In the genomic region with DNA sequence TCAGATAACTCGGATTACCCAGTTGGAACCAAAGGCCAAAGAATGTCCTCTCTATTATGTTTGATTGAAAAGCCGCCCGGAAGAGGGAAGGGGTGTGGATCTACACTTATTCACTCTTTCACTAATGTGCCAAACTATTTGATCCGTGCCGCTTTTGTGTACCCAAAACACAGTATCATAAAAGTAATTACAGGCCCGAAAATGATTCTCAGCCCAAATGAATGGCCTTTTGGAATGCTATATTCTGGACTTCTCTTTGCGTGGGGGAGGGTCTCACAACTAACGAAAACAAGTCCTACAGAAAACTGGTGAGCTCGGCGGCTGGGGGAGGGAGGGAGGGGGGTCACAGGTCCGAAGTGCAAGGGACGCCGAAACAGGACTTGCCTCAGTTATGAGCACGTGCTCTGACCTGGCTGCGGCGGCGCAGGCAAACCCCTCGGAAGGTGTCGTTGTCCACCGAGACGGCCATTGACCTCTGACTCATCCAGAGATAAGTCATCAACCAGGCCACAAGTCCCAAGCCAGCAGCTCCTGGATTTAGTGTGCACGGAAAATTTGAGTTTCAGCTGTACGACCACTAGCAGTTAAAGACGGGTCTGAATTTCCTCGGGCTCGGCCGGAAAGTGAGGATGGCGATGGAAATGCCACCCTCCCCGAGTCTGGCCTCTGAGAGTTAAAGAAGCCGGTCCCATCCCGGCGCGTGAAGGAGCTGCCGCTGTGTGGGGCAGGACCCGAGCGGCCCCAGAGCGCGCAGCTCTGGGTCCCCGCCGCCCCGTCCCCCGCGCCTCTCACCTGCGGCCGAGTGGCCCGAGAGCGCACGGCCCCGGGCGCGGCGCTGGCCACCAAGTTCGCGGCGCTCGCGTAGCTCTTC, we compare ENCODE assay signal across 1 cellular context.
A peak's percentile ranks its signal among the peaks of the same experiment; 100 is the strongest.
TF ChIP-seq lines count a peak whose summit lies in the region.

No MANE protein-coding gene starts in this region.

TF ChIP-seq in HepG2, 621 proteins besides CTCF, POLR2A, EP300 and RAD21 (continued from another document and continues in another):
- TF ChIP-seq REXO4 (CRISPR knock-in tag; IDR thresholded peaks at IDR 0.05; ENCODE audit: borderline replicate concordance) (peak; percentile 73; the same call in 1 of the 2 replicates), FOXC1 (CRISPR knock-in tag; IDR thresholded peaks at IDR 0.05; ENCODE audit: borderline replicate concordance) (0 out of 2 replicates have a peak, but pooled peaks have one; percentile 49), FOXA3 (CRISPR knock-in tag; IDR thresholded peaks at IDR 0.05) (peak; percentile 73), CREB1 (IDR thresholded peaks at IDR 0.05) (peak; percentile 45), CREB1 (CRISPR knock-in tag; IDR thresholded peaks at IDR 0.05) (peak; percentile 12; the same call in 1 of the 2 replicates), THRA (CRISPR knock-in tag; IDR thresholded peaks at IDR 0.05; ENCODE audit: borderline replicate concordance) (peak; percentile 74; the same call in 1 of the 2 replicates), SYNCRIP (IDR thresholded peaks at IDR 0.05; ENCODE audit: insufficient read depth, low read depth, low read length) (no peak), SMAD9 (CRISPR knock-in tag; IDR thresholded peaks at IDR 0.05) (no peak), ZNF124 (CRISPR knock-in tag; IDR thresholded peaks at IDR 0.05) (peak; percentile 28; the same call in 1 of the 2 replicates), ZIK1 (CRISPR knock-in tag; IDR thresholded peaks at IDR 0.05; ENCODE audit: borderline replicate concordance, low read depth) (peak; percentile 59; the same call in 1 of the 2 replicates), PHF21A (CRISPR knock-in tag; IDR thresholded peaks at IDR 0.05) (peak; percentile 68; the same call in 1 of the 2 replicates), WIZ (CRISPR knock-in tag; IDR thresholded peaks at IDR 0.05) (no peak), MAZ (IDR thresholded peaks at IDR 0.05; ENCODE audit: borderline replicate concordance, low read depth, low read length) (peak; percentile 91), MAZ (CRISPR knock-in tag; IDR thresholded peaks at IDR 0.05; ENCODE audit: low read depth) (no peak; the same call in 1 of the 2 replicates), KDM4B (CRISPR knock-in tag; IDR thresholded peaks at IDR 0.05) (0 out of 2 replicates have a peak, but pooled peaks have one; percentile 54), HDAC2 (CRISPR knock-in tag; IDR thresholded peaks at IDR 0.05) (peak; percentile 68), AKAP8 (CRISPR knock-in tag; IDR thresholded peaks at IDR 0.05) (peak; percentile 77; the same call in 1 of the 2 replicates), HNF4G (IDR thresholded peaks at IDR 0.05; ENCODE audit: borderline replicate concordance, low read depth, low read length) (peak; percentile 87; the same call in 1 of the 2 replicates), HNF4G (CRISPR knock-in tag; IDR thresholded peaks at IDR 0.05; ENCODE audit: borderline replicate concordance, low read depth) (peak; percentile 87), ZNF773 (CRISPR knock-in tag; IDR thresholded peaks at IDR 0.05; ENCODE audit: borderline replicate concordance) (no peak), MIXL1 (CRISPR knock-in tag; IDR thresholded peaks at IDR 0.05) (peak; percentile 10; the same call in 1 of the 2 replicates), ZMYM3 (CRISPR knock-in tag; IDR thresholded peaks at IDR 0.05) (peak; percentile 61; the same call in 1 of the 2 replicates), SIX4 (CRISPR knock-in tag; IDR thresholded peaks at IDR 0.05) (peak; percentile 54; the same call in 1 of the 2 replicates), ZNF234 (CRISPR knock-in tag; conservative IDR thresholded peaks at IDR 0.05) (0 out of 2 replicates have a peak, but pooled peaks have one; percentile 43), TBX3 (IDR thresholded peaks at IDR 0.05; ENCODE audit: borderline replicate concordance) (peak; percentile 76; the same call in 1 of the 2 replicates), GABPB1 (CRISPR knock-in tag; IDR thresholded peaks at IDR 0.05) (peak; percentile 69), FUBP1 (CRISPR knock-in tag; IDR thresholded peaks at IDR 0.05; ENCODE audit: borderline replicate concordance) (peak; percentile 78; the same call in 1 of the 2 replicates), ZNF329 (CRISPR knock-in tag; IDR thresholded peaks at IDR 0.05; ENCODE audit: low read depth) (peak; percentile 62; the same call in 1 of the 2 replicates), TRIM24 (CRISPR knock-in tag; IDR thresholded peaks at IDR 0.05) (no peak), KDM5B (CRISPR knock-in tag; IDR thresholded peaks at IDR 0.05; ENCODE audit: borderline replicate concordance) (peak; percentile 3; the same call in 1 of the 2 replicates), ZSCAN29 (CRISPR knock-in tag; conservative IDR thresholded peaks at IDR 0.05) (peak; percentile 57; the same call in 1 of the 2 replicates), SOX5 (CRISPR knock-in tag; IDR thresholded peaks at IDR 0.05; ENCODE audit: borderline replicate concordance) (peak; percentile 83), SPEN (CRISPR knock-in tag; IDR thresholded peaks at IDR 0.05; ENCODE audit: low read depth) (peak; percentile 91; the same call in 1 of the 2 replicates), KDM2A (CRISPR knock-in tag; IDR thresholded peaks at IDR 0.05; ENCODE audit: borderline replicate concordance, low read depth) (peak; percentile 82), PAWR (CRISPR knock-in tag; IDR thresholded peaks at IDR 0.05; ENCODE audit: borderline replicate concordance) (no peak), ZNF143 (CRISPR knock-in tag; IDR thresholded peaks at IDR 0.05) (0 out of 2 replicates have a peak, but pooled peaks have one; percentile 20), SMYD3 (CRISPR knock-in tag; IDR thresholded peaks at IDR 0.05) (no peak), POLR2AphosphoS2 (IDR thresholded peaks at IDR 0.05; ENCODE audit: low read depth, low read length) (no peak; the same call in 1 of the 2 replicates), ZNF614 (CRISPR knock-in tag; IDR thresholded peaks at IDR 0.05; ENCODE audit: borderline replicate concordance) (peak; percentile 40), NCOA1 (CRISPR knock-in tag; IDR thresholded peaks at IDR 0.05) (peak; percentile 68)
- TF ChIP-seq, protein P1, sequence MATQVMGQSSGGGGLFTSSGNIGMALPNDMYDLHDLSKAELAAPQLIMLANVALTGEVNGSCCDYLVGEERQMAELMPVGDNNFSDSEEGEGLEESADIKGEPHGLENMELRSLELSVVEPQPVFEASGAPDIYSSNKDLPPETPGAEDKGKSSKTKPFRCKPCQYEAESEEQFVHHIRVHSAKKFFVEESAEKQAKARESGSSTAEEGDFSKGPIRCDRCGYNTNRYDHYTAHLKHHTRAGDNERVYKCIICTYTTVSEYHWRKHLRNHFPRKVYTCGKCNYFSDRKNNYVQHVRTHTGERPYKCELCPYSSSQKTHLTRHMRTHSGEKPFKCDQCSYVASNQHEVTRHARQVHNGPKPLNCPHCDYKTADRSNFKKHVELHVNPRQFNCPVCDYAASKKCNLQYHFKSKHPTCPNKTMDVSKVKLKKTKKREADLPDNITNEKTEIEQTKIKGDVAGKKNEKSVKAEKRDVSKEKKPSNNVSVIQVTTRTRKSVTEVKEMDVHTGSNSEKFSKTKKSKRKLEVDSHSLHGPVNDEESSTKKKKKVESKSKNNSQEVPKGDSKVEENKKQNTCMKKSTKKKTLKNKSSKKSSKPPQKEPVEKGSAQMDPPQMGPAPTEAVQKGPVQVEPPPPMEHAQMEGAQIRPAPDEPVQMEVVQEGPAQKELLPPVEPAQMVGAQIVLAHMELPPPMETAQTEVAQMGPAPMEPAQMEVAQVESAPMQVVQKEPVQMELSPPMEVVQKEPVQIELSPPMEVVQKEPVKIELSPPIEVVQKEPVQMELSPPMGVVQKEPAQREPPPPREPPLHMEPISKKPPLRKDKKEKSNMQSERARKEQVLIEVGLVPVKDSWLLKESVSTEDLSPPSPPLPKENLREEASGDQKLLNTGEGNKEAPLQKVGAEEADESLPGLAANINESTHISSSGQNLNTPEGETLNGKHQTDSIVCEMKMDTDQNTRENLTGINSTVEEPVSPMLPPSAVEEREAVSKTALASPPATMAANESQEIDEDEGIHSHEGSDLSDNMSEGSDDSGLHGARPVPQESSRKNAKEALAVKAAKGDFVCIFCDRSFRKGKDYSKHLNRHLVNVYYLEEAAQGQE (IDR thresholded peaks at IDR 0.05; ENCODE audit: borderline replicate concordance in 1 of 2, low read depth in 1 of 2, low read length in 2 of 2) = peak in 1 of 2 experiments; percentile 54; a peak in 1 of 4 replicates
- TF ChIP-seq, protein P2, sequence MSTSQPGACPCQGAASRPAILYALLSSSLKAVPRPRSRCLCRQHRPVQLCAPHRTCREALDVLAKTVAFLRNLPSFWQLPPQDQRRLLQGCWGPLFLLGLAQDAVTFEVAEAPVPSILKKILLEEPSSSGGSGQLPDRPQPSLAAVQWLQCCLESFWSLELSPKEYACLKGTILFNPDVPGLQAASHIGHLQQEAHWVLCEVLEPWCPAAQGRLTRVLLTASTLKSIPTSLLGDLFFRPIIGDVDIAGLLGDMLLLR (CRISPR knock-in tag; IDR thresholded peaks at IDR 0.05) = no peak
- TF ChIP-seq, protein P3, sequence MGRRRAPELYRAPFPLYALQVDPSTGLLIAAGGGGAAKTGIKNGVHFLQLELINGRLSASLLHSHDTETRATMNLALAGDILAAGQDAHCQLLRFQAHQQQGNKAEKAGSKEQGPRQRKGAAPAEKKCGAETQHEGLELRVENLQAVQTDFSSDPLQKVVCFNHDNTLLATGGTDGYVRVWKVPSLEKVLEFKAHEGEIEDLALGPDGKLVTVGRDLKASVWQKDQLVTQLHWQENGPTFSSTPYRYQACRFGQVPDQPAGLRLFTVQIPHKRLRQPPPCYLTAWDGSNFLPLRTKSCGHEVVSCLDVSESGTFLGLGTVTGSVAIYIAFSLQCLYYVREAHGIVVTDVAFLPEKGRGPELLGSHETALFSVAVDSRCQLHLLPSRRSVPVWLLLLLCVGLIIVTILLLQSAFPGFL (CRISPR knock-in tag; IDR thresholded peaks at IDR 0.05) = no peak
- TF ChIP-seq, protein P4, sequence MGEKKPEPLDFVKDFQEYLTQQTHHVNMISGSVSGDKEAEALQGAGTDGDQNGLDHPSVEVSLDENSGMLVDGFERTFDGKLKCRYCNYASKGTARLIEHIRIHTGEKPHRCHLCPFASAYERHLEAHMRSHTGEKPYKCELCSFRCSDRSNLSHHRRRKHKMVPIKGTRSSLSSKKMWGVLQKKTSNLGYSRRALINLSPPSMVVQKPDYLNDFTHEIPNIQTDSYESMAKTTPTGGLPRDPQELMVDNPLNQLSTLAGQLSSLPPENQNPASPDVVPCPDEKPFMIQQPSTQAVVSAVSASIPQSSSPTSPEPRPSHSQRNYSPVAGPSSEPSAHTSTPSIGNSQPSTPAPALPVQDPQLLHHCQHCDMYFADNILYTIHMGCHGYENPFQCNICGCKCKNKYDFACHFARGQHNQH (CRISPR knock-in tag; IDR thresholded peaks at IDR 0.05) = peak; percentile 89
- TF ChIP-seq, protein P5, sequence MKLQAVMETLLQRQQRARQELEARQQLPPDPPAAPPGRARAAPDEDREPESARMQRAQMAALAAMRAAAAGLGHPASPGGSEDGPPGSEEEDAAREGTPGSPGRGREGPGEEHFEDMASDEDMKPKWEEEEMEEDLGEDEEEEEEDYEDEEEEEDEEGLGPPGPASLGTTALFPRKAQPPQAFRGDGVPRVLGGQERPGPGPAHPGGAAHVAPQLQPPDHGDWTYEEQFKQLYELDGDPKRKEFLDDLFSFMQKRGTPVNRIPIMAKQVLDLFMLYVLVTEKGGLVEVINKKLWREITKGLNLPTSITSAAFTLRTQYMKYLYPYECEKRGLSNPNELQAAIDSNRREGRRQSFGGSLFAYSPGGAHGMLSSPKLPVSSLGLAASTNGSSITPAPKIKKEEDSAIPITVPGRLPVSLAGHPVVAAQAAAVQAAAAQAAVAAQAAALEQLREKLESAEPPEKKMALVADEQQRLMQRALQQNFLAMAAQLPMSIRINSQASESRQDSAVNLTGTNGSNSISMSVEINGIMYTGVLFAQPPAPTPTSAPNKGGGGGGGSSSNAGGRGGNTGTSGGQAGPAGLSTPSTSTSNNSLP (IDR thresholded peaks at IDR 0.05; ENCODE audit: low read depth, low read length) = peak; percentile 83
- TF ChIP-seq, protein P6, sequence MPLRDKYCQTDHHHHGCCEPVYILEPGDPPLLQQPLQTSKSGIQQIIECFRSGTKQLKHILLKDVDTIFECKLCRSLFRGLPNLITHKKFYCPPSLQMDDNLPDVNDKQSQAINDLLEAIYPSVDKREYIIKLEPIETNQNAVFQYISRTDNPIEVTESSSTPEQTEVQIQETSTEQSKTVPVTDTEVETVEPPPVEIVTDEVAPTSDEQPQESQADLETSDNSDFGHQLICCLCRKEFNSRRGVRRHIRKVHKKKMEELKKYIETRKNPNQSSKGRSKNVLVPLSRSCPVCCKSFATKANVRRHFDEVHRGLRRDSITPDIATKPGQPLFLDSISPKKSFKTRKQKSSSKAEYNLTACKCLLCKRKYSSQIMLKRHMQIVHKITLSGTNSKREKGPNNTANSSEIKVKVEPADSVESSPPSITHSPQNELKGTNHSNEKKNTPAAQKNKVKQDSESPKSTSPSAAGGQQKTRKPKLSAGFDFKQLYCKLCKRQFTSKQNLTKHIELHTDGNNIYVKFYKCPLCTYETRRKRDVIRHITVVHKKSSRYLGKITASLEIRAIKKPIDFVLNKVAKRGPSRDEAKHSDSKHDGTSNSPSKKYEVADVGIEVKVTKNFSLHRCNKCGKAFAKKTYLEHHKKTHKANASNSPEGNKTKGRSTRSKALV (CRISPR knock-in tag; IDR thresholded peaks at IDR 0.05) = 0 out of 2 replicates have a peak, but pooled peaks have one; percentile 36
- TF ChIP-seq, protein P7, sequence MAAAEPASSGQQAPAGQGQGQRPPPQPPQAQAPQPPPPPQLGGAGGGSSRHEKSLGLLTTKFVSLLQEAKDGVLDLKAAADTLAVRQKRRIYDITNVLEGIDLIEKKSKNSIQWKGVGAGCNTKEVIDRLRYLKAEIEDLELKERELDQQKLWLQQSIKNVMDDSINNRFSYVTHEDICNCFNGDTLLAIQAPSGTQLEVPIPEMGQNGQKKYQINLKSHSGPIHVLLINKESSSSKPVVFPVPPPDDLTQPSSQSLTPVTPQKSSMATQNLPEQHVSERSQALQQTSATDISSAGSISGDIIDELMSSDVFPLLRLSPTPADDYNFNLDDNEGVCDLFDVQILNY (CRISPR knock-in tag; conservative IDR thresholded peaks at IDR 0.05) = no peak
